In the genomic region with DNA sequence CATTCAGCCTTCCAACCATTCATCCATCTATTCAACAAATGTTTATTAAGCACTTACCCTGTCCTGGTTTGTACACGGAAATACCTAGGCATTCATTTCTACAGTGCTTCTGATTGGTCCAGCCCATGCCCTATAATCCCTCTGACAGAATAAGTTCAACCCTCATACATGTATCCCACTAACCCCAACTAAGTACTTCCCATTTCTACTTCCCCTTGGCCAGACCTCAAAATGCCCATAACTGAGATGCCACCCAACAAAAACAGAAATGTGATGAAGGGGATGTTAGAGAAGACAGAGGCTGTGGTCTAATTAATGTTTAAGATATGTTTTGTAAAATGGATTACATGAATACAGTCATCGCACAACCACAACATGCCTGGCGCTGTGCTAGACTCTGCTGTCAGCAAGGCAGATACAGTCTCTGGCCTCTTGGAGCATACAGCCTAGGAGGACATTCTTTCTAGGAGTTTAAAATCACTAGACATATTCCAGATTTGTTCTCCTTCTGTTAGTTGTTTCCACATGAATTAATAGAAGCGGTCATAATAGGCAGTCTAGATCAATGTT, we compare ENCODE assay signal across 14 cellular contexts. TPM values are rescaled to one million over a fixed set of nuclear protein-coding genes. Genes with fewer than 3 reads are reported as not detected.
DNase-seq lines count a peak whose midpoint lies in the region; ATAC-seq, FAIRE-seq and TF ChIP-seq lines count a peak whose summit lies in the region.
"Had no signal": no experiment of that assay in that cellular context is flagged by ENCODE, and none has a peak within 500 bp of the region (broad histone marks: within the 10 kb centered on the region; RNA-seq: fewer than 3 reads in every experiment).

No MANE protein-coding gene starts in this region.

- peak overlapping the region; percentile 39 to 75 for H3K4me3 ChIP-seq in neutrophil (ENCODE audit: low read depth in 1 of 2, low read length in 1 of 2)
- H3K4me3 ChIP-seq: coronary artery, uterus had no signal

- peaks cover 90% of the 10 kb centered on the region in 2 experiments for H3K4me1 ChIP-seq in neutrophil (ENCODE audit: control insufficient read depth in 1 of 2, insufficient read depth in 1 of 2, low read depth in 1 of 2, low read length in 1 of 2)
- H3K4me1 ChIP-seq: uterus had no signal

- H3K4me3 Mint-ChIP-seq in activated naive CD4-positive, alpha-beta T cell treated with anti-CD3 and anti-CD28 coated beads for 36 hours, result no peak overlapping the region
- H3K4me3 Mint-ChIP-seq in T-helper 17 cell, result peak overlapping the region; percentile 71

- TF ChIP-seq CTCF in neutrophil (IDR thresholded peaks at IDR 0.05), result no peak

- CTCF ChIA-PET in activated naive CD4-positive, alpha-beta T cell treated with anti-CD3 and anti-CD28 coated beads for 36 hours (lab: Charles Lee), result interaction anchor here (0.5 to 5.8 kb wide), 6 partner anchors 8 to 115 kb away, joined by 3 to 34 read pairs (median 3); no protein-coding TSS in a partner anchor

- H3K27ac Mint-ChIP-seq in activated naive CD4-positive, alpha-beta T cell treated with anti-CD3 and anti-CD28 coated beads for 36 hours, result no peak overlapping the region
- H3K27ac Mint-ChIP-seq in T-helper 17 cell, result no peak overlapping the region

- H3K36me3 Mint-ChIP-seq in activated naive CD4-positive, alpha-beta T cell treated with anti-CD3 and anti-CD28 coated beads for 36 hours (ENCODE audit: low read depth), result peaks cover 48% of the 10 kb centered on the region
- H3K36me3 Mint-ChIP-seq in T-helper 17 cell (ENCODE audit: low read depth), result peaks cover 12% of the 10 kb centered on the region

- peak; percentile 45 for DNase-seq in activated naive CD4-positive, alpha-beta T cell treated with anti-CD3 and anti-CD28 coated beads for 36 hours
- DNase-seq in activated naive CD4-positive, alpha-beta T cell (lab: John Stamatoyannopoulos, UW), result no peak
- DNase-seq in GM19239 (ENCODE audit: insufficient read length, low spot score) (no peak), T-helper 17 cell (no peak), activated gamma-delta T cell (lab: John Stamatoyannopoulos, UW) (no peak), medulla oblongata (ENCODE audit: extremely low spot score) (no peak)
- DNase-seq: NCI-H1694 treated with DMSO at 0.1 percent for 48 hours, uterus had no signal

- FAIRE-seq in GM19239 (lab: Jason Lieb, UNC), result peak; percentile 95
- FAIRE-seq: G401.6, H1 had no signal

- no peaks in the 10 kb centered on the region for H3K27me3 Mint-ChIP-seq in activated naive CD4-positive, alpha-beta T cell treated with anti-CD3 and anti-CD28 coated beads for 36 hours (ENCODE audit: low read depth)
- H3K27me3 Mint-ChIP-seq in T-helper 17 cell, result no peaks in the 10 kb centered on the region

- peak overlapping the region; percentile 87 for H3K27ac ChIP-seq in neutrophil
- H3K27ac ChIP-seq: coronary artery, uterus had no signal

- H3K4me1 Mint-ChIP-seq in activated naive CD4-positive, alpha-beta T cell treated with anti-CD3 and anti-CD28 coated beads for 36 hours (ENCODE audit: low read depth), result peaks cover 60% of the 10 kb centered on the region
- peaks cover 49% of the 10 kb centered on the region for H3K4me1 Mint-ChIP-seq in T-helper 17 cell

- ATAC-seq in T-helper 17 cell, result peak; percentile 18
- ATAC-seq in HG02885 (IDR thresholded peaks at IDR 0.05; ENCODE audit: poor library complexity, unreplicated experiment), result no peak

- H3K9me3 ChIP-seq in T-helper 17 cell (ENCODE audit: control insufficient read depth, low read length, poor library complexity, severe bottlenecking), result no peaks in the 10 kb centered on the region
- H3K9me3 ChIP-seq in neutrophil, result no peaks in the 10 kb centered on the region
- H3K9me3 ChIP-seq: uterus had no signal

- H3K36me3 ChIP-seq in neutrophil, result no peaks in the 10 kb centered on the region
- H3K36me3 ChIP-seq: uterus had no signal

- intact Hi-C loops in activated naive CD4-positive, alpha-beta T cell treated with anti-CD3 and anti-CD28 coated beads for 36 hours (cut with micrococcal nuclease), result loop anchor here (10.0 kb wide), 1 partner anchor 440 kb away; the partner anchor contains the start of gene DCAF8

- H3K27me3 ChIP-seq in neutrophil, result no peaks in the 10 kb centered on the region
- H3K27me3 ChIP-seq: uterus had no signal

- no peaks in the 10 kb centered on the region for H3K9me3 Mint-ChIP-seq in activated naive CD4-positive, alpha-beta T cell treated with anti-CD3 and anti-CD28 coated beads for 36 hours

RNA-seq across cellular contexts. Expression of gene CD48, which starts 6.4 kb away (rescaled TPM):
- total RNA-seq in activated naive CD4-positive, alpha-beta T cell treated with anti-CD3 and anti-CD28 coated beads for 36 hours, result 100 to 1,000 TPM; 338 to 340 TPM
- 100 to 1,000 TPM; 386 to 387 TPM for total RNA-seq in T-helper 17 cell
- total RNA-seq: H1, myocyte had no signal

RNA-seq across cellular contexts. Expression of gene SLAMF7, which starts 33.8 kb away (rescaled TPM):
- total RNA-seq in activated naive CD4-positive, alpha-beta T cell treated with anti-CD3 and anti-CD28 coated beads for 36 hours, result 10 to 100 TPM; 79.9 to 82.2 TPM
- total RNA-seq in T-helper 17 cell, result 1 to 10 TPM; 3.1 to 3.9 TPM
- total RNA-seq: H1, myocyte had no signal

RNA-seq across cellular contexts. Expression of gene SLAMF1, which starts 58.4 kb away (rescaled TPM):
- 100 to 1,000 TPM; 101 to 112 TPM for total RNA-seq in activated naive CD4-positive, alpha-beta T cell treated with anti-CD3 and anti-CD28 coated beads for 36 hours
- total RNA-seq in T-helper 17 cell, result 10 to 100 TPM; 67.8 to 70.6 TPM
- total RNA-seq: H1, myocyte had no signal

Comparison
In these comparisons a context has a peak if more than half of its experiments do, and no peak if none do; other contexts are left out.
1. RNA of gene SLAMF7, which starts 33.8 kb away (total RNA-seq): 79.9 to 82.2 TPM in activated naive CD4-positive, alpha-beta T cell treated with anti-CD3 and anti-CD28 coated beads for 36 hours; 3.1 to 3.9 TPM in T-helper 17 cell; every median in the first group is over 10 times any median in the second.